In genomic region chr20:38782275-38782674, GRCh38 we compare ENCODE assay signal across 25 cellular contexts. TPM values are rescaled to one million over a fixed set of nuclear protein-coding genes. Genes with fewer than 3 reads are reported as not detected.
DNase-seq lines count a peak whose midpoint lies in the region; ATAC-seq and TF ChIP-seq lines count a peak whose summit lies in the region.
"Had no signal": no experiment of that assay in that cellular context is flagged by ENCODE, and none has a peak within 500 bp of the region (broad histone marks: within the 10 kb centered on the region; RNA-seq: fewer than 3 reads in every experiment).

No MANE protein-coding gene starts in this region.

- POLR2A ChIA-PET in HCT116 (lab: Charles Lee): no interaction called here

- intact Hi-C loops in HCT116 (cut with micrococcal nuclease): no loop called here
- intact Hi-C loops in adrenal gland (cut with DNase I): no loop called here
- intact Hi-C loops in left lung (cut with DNase I): no loop called here

- H2BK120ac ChIP-seq in neuronal stem cell (ENCODE audit: low read depth, low read length): no peak overlapping the region

- no peak overlapping the region for H3K4me3 ChIP-seq in HCT116 (replicated peaks in 1 of 2; ENCODE audit: low read depth in 1 of 2, low read length in 2 of 2)
- no peak overlapping the region for H3K4me3 ChIP-seq in adrenal gland
- peak overlapping the region in 1 of 2 donors; percentile 13 for H3K4me3 ChIP-seq in neuronal stem cell (ENCODE audit: low read length in 2 of 2)
- no peak overlapping the region for H3K4me3 ChIP-seq in left lung
- H3K4me3 ChIP-seq: GM23248, PC-9, SJSA1 had no signal

- H4K8ac ChIP-seq in neuronal stem cell (ENCODE audit: low read depth, low read length): no peak overlapping the region

- no peaks in the 10 kb centered on the region for H3K79me2 ChIP-seq in HCT116 (ENCODE audit: insufficient read depth, low read length)

- no peak overlapping the region for H3K23ac ChIP-seq in neuronal stem cell (ENCODE audit: low read depth, low read length, poor library complexity)

- no peak overlapping the region for H2BK5ac ChIP-seq in neuronal stem cell (ENCODE audit: low read length)

- no peak overlapping the region for H3K14ac ChIP-seq in neuronal stem cell (ENCODE audit: low read length)

- RAD21 ChIA-PET in HCT116 (lab: Charles Lee; ENCODE audit: low non-redundant PET in 1 of 2, low total read pairs in 2 of 2, uncharacterized antibody in 2 of 2, unreplicated experiment in 2 of 2): no interaction called here

- DNase-seq in HCT116 (ENCODE audit: low read depth, low spot score) (no peak), adrenal gland (peak in 5 of 7 donors; percentile 16 to 33 (median 21)), left lobe of liver (ENCODE audit: low spot score) (peak; percentile 92), neuronal stem cell (ENCODE audit: low spot score) (no peak), left lung (no peak), amygdala (lab: John Stamatoyannopoulos, UW) (no peak)
- DNase-seq: Calu3, DND-41, GM23248, HCEC 1CT, IMR-90, MM.1S, NCI-H2029, NCI-H2227 treated with DMSO at 0.1 percent for 48 hours, NCI-H526 treated with DMSO at 0.1 percent for 48 hours, PC-9, Right ventricle myocardium superior had no signal

- no peaks in the 10 kb centered on the region for H3K79me1 ChIP-seq in neuronal stem cell (ENCODE audit: low read depth, low read length)

- H3K18ac ChIP-seq in neuronal stem cell (ENCODE audit: low read length): peak overlapping the region; percentile 48

- no peak overlapping the region for H3K4ac ChIP-seq in neuronal stem cell (ENCODE audit: low read length)

- H2BK12ac ChIP-seq in neuronal stem cell (ENCODE audit: low read length): peak overlapping the region; percentile 97

- 0 out of 2 replicates have a peak overlapping the region, but pooled peaks have one; percentile 90 for H3K4me2 ChIP-seq in HCT116 (ENCODE audit: low read length)
- peak overlapping the region; percentile 11 for H3K4me2 ChIP-seq in neuronal stem cell (ENCODE audit: insufficient read depth, low read length, poor library complexity, severe bottlenecking)
- H3K4me2 ChIP-seq: KMS-11, PC-9 had no signal

- no peak for ATAC-seq in HCT116
- ATAC-seq in left lobe of liver: peak; percentile 97
- no peak for ATAC-seq in left lung
- no peak for ATAC-seq in GM21825 (IDR thresholded peaks at IDR 0.05; ENCODE audit: unreplicated experiment)

- no peak for TF ChIP-seq POLR2A in HCT116 (IDR thresholded peaks at IDR 0.05; ENCODE audit: borderline replicate concordance, extremely low read depth, insufficient read depth, insufficient read length)
- no peak for TF ChIP-seq POLR2A in adrenal gland (IDR thresholded peaks at IDR 0.05)

- no peak for TF ChIP-seq RAD21 in HCT116 (IDR thresholded peaks at IDR 0.05; ENCODE audit: low read depth)

- H3K4me1 ChIP-seq in HCT116 (ENCODE audit: control insufficient read depth in 1 of 2, insufficient read depth in 2 of 2, low read length in 2 of 2) (peaks cover 64 to 74% of the 10 kb centered on the region in 2 experiments), adrenal gland (replicated peaks in 1 of 2) (peaks cover 0 to 4% of the 10 kb centered on the region in 2 donors), neuronal stem cell (ENCODE audit: control insufficient read depth in 2 of 2, insufficient read depth in 1 of 2, low read depth in 1 of 2, low read length in 2 of 2) (peaks cover 4 to 11% of the 10 kb centered on the region in 2 donors), left lung (no peaks in the 10 kb centered on the region)
- H3K4me1 ChIP-seq: SJSA1 had no signal

- H3K27ac ChIP-seq in HCT116 (ENCODE audit: low read depth, low read length) (0 out of 2 replicates have a peak overlapping the region, but pooled peaks have one; percentile 12), adrenal gland (no peak overlapping the region), neuronal stem cell (replicated peaks; ENCODE audit: low read length) (no peak overlapping the region), left lung (no peak overlapping the region)
- H3K27ac ChIP-seq: GM23248, KMS-11, PC-9, SJSA1 had no signal

- no peak overlapping the region for H4K91ac ChIP-seq in neuronal stem cell (ENCODE audit: low read depth, low read length, poor library complexity)

- H4K20me1 ChIP-seq in HCT116 (ENCODE audit: insufficient read depth): no peaks in the 10 kb centered on the region

- no TSS peak for BruUV-seq in HCT116 (replicated peaks; lab: Mats Ljungman, UMichigan)

- H3K9me3 ChIP-seq in HCT116 (ENCODE audit: control insufficient read depth in 1 of 2, insufficient read depth in 1 of 2, low read depth in 1 of 2, low read length in 2 of 2) (no peaks in the 10 kb centered on the region), adrenal gland (replicated peaks in 1 of 3) (no peaks in the 10 kb centered on the region), neuronal stem cell (replicated peaks in 1 of 2; ENCODE audit: control insufficient read depth in 2 of 2, insufficient read depth in 1 of 2, low read depth in 1 of 2, low read length in 2 of 2) (no peaks in the 10 kb centered on the region), left lung (no peaks in the 10 kb centered on the region)
- H3K9me3 ChIP-seq: SJSA1 had no signal

- CTCF ChIA-PET in HCT116 (lab: Charles Lee): no interaction called here

- H3K9me2 ChIP-seq in HCT116 (ENCODE audit: insufficient read depth): no peaks in the 10 kb centered on the region

- TF ChIP-seq CTCF in HCT116 (IDR thresholded peaks at IDR 0.05 in 2 of 3, conservative IDR thresholded peaks at IDR 0.05 in 1 of 3; ENCODE audit: borderline replicate concordance in 1 of 3, insufficient read depth in 1 of 3, low read depth in 2 of 3, low read length in 2 of 3) (no peak), adrenal gland (IDR thresholded peaks at IDR 0.05) (no peak), left lung (IDR thresholded peaks at IDR 0.05) (no peak)

- H3K27me3 ChIP-seq in HCT116 (ENCODE audit: insufficient read depth, low read length): no peaks in the 10 kb centered on the region
- H3K27me3 ChIP-seq in adrenal gland: no peaks in the 10 kb centered on the region
- no peaks in the 10 kb centered on the region for H3K27me3 ChIP-seq in neuronal stem cell (ENCODE audit: control insufficient read depth in 3 of 3, insufficient read depth in 3 of 3, low read depth in 1 of 3, low read length in 3 of 3)
- no peaks in the 10 kb centered on the region for H3K27me3 ChIP-seq in left lung
- H3K27me3 ChIP-seq: SJSA1 had no signal

- H2BK15ac ChIP-seq in neuronal stem cell (ENCODE audit: low read length): no peak overlapping the region

- H2AFZ ChIP-seq in HCT116 (ENCODE audit: low read depth, low read length, poor library complexity, severe bottlenecking) (no peak overlapping the region), neuronal stem cell (ENCODE audit: low read length) (no peak overlapping the region)
- H2AFZ ChIP-seq: GM23248, PC-9 had no signal

- H3K9ac ChIP-seq in HCT116 (ENCODE audit: low read length) (no peak overlapping the region), neuronal stem cell (ENCODE audit: low read depth, low read length, poor library complexity) (peak overlapping the region; percentile 60)
- H3K9ac ChIP-seq: GM23248, KMS-11 had no signal

- H3K36me3 ChIP-seq in HCT116 (ENCODE audit: control insufficient read depth in 1 of 2, insufficient read depth in 2 of 2, low read length in 2 of 2) (no peaks in the 10 kb centered on the region), adrenal gland (replicated peaks in 1 of 2) (no peaks in the 10 kb centered on the region), neuronal stem cell (replicated peaks in 1 of 2; ENCODE audit: control insufficient read depth in 2 of 2, insufficient read depth in 2 of 2, low read length in 2 of 2) (peaks cover 0 to 2% of the 10 kb centered on the region in 2 donors), left lung (no peaks in the 10 kb centered on the region)
- H3K36me3 ChIP-seq: SJSA1 had no signal

- WGBS in adrenal gland, 4 donors: 39 to 52% (median 45%) methylated on average over 3 of the region's 3 CpGs
- no CpG with 5 or more reads among the region's 3 CpGs for WGBS in neuronal stem cell (ENCODE audit: extremely low coverage in 2 of 2, insufficient read length in 2 of 2, insufficient replicate concordance in 1 of 2), 2 donors

- H2AK5ac ChIP-seq in neuronal stem cell (ENCODE audit: low read depth, low read length): no peak overlapping the region

TF ChIP-seq in HCT116, 20 proteins besides CTCF, POLR2A, EP300 and RAD21 (continues in another document):
- TF ChIP-seq FOSL1 (IDR thresholded peaks at IDR 0.05; ENCODE audit: low read depth) (no peak), CEBPB (IDR thresholded peaks at IDR 0.05; ENCODE audit: low read depth) (no peak), SRF (IDR thresholded peaks at IDR 0.05; ENCODE audit: low read depth) (no peak), ELF1 (IDR thresholded peaks at IDR 0.05; ENCODE audit: borderline replicate concordance, low read depth) (no peak), EZH2phosphoT487 (IDR thresholded peaks at IDR 0.05; ENCODE audit: borderline replicate concordance) (no peak), MAX (IDR thresholded peaks at IDR 0.05) (no peak), ZFX (IDR thresholded peaks at IDR 0.05) (no peak), ATF3 (IDR thresholded peaks at IDR 0.05) (no peak), SP1 (IDR thresholded peaks at IDR 0.05; ENCODE audit: low read depth) (no peak)

RNA-seq across cellular contexts. Expression of gene PPP1R16B, which starts 23.2 kb away (rescaled TPM):
- 0.52 TPM for total RNA-seq in HCT116 (2021; ENCODE audit: unreplicated experiment)
- polyA plus RNA-seq in HCT116 (2012): 0.01 TPM in 1 of 2 replicates, not detected in the other
- 10 to 100 TPM in 6 of 8 donors, 1 to 10 TPM in 2; 6.4 to 18.3 (median 12.0) TPM for total RNA-seq in adrenal gland
- 1 to 10 TPM; 1.8 to 6.4 (median 4.2) TPM for polyA plus RNA-seq in adrenal gland
- total RNA-seq in left lobe of liver: 1.7 TPM
- polyA plus RNA-seq in neuronal stem cell (2013, experiment 1 of 2): 1.3 TPM
- polyA plus RNA-seq in neuronal stem cell (2013, experiment 2 of 2): 1.3 TPM
- total RNA-seq in left lung: 1 to 10 TPM; 5.4 to 9.8 TPM
- total RNA-seq: Calu3, GM23248, IMR-90, PC-9 had no signal
- polyA plus RNA-seq: BJ, GM23248, IMR-90 had no signal

RNA-seq across cellular contexts. Expression of gene ACTR5, which starts 34.0 kb away (rescaled TPM):
- 22.0 TPM for total RNA-seq in HCT116 (2021; ENCODE audit: unreplicated experiment)
- polyA plus RNA-seq in HCT116 (2012): 15.0 and 16.7 TPM in 2 replicates
- total RNA-seq in adrenal gland: 1 to 10 TPM; 5.5 to 8.9 (median 6.7) TPM
- polyA plus RNA-seq in adrenal gland: 10 to 100 TPM in 1 of 3 donors, 1 to 10 TPM in 2; 5.6 to 10.5 (median 8.4) TPM
- 6.6 TPM for total RNA-seq in left lobe of liver
- 7.2 TPM for polyA plus RNA-seq in neuronal stem cell (2013, experiment 1 of 2)
- 7.2 TPM for polyA plus RNA-seq in neuronal stem cell (2013, experiment 2 of 2)
- total RNA-seq in left lung: 1 to 10 TPM; 6.2 to 6.9 TPM

RNA-seq across cellular contexts. Expression of gene SLC32A1, which starts 58.0 kb away (rescaled TPM):
- total RNA-seq in HCT116 (2021; ENCODE audit: unreplicated experiment) (not detected), adrenal gland (not detected), left lobe of liver (not detected), left lung (not detected)
- polyA plus RNA-seq in HCT116 (2012): 0.03 TPM in 1 of 2 replicates, not detected in the other
- under 1 TPM in 1 of 3 donors, not detected in 2; 0.24 TPM for polyA plus RNA-seq in adrenal gland
- 0.11 TPM for polyA plus RNA-seq in neuronal stem cell (2013, experiment 1 of 2)
- 0.14 TPM for polyA plus RNA-seq in neuronal stem cell (2013, experiment 2 of 2)
- total RNA-seq: A172, Calu3, GM23248, HT1080, IMR-90, NCI-H460, PC-9, Right ventricle myocardium superior, RPMI7951, SJSA1 had no signal
- polyA plus RNA-seq: BJ, GM23248, IMR-90 had no signal

Comparison
In these comparisons a context has a peak if more than half of its experiments do, and no peak if none do; other contexts are left out.
1. DNase-seq: peak in adrenal gland (5 of 7) and left lobe of liver (single experiment); none in HCT116 (single experiment), neuronal stem cell (single experiment), left lung (0 of 2) and amygdala (0 of 56).